ENCODE assay signal across 1 cellular context in the genomic region with DNA sequence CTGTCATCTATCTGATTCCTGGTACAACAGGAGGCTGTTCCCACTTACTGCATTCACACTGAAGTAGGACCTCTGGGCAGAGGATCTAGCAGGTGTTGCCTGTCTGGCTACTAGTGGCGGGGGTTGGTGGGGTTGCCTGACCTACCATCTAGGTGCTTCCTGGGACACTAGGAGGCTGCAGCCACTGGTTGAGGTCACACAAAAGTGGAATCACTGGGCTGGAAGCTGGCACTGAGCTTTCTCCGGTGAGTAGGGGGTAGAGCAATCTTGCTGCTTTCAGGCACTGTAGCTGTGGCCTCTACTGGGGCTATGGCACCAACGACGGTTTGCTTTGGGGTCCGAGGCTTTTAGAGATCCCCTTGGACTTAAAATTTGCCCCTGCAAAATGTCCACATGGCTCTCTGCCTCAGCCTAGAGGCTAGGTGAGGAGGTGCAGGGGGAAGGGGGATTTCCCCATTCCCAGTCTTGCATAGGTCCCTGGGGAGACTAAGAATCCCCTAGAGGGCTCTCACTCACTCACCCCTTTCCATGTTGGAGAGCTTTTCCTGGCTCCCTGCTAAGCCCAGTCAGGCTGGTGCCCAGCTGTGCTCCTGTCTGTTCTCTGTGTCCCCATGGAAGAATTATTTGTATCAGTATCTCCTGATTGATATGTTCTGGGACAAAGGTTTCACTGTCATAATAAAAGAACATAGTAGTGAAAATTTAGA.
TF ChIP-seq lines count a peak whose summit lies in the region.

No MANE protein-coding gene starts in this region.

TF ChIP-seq in H1, 55 proteins besides CTCF, POLR2A, EP300 and RAD21 (continued from another document):
- TF ChIP-seq, protein P1, sequence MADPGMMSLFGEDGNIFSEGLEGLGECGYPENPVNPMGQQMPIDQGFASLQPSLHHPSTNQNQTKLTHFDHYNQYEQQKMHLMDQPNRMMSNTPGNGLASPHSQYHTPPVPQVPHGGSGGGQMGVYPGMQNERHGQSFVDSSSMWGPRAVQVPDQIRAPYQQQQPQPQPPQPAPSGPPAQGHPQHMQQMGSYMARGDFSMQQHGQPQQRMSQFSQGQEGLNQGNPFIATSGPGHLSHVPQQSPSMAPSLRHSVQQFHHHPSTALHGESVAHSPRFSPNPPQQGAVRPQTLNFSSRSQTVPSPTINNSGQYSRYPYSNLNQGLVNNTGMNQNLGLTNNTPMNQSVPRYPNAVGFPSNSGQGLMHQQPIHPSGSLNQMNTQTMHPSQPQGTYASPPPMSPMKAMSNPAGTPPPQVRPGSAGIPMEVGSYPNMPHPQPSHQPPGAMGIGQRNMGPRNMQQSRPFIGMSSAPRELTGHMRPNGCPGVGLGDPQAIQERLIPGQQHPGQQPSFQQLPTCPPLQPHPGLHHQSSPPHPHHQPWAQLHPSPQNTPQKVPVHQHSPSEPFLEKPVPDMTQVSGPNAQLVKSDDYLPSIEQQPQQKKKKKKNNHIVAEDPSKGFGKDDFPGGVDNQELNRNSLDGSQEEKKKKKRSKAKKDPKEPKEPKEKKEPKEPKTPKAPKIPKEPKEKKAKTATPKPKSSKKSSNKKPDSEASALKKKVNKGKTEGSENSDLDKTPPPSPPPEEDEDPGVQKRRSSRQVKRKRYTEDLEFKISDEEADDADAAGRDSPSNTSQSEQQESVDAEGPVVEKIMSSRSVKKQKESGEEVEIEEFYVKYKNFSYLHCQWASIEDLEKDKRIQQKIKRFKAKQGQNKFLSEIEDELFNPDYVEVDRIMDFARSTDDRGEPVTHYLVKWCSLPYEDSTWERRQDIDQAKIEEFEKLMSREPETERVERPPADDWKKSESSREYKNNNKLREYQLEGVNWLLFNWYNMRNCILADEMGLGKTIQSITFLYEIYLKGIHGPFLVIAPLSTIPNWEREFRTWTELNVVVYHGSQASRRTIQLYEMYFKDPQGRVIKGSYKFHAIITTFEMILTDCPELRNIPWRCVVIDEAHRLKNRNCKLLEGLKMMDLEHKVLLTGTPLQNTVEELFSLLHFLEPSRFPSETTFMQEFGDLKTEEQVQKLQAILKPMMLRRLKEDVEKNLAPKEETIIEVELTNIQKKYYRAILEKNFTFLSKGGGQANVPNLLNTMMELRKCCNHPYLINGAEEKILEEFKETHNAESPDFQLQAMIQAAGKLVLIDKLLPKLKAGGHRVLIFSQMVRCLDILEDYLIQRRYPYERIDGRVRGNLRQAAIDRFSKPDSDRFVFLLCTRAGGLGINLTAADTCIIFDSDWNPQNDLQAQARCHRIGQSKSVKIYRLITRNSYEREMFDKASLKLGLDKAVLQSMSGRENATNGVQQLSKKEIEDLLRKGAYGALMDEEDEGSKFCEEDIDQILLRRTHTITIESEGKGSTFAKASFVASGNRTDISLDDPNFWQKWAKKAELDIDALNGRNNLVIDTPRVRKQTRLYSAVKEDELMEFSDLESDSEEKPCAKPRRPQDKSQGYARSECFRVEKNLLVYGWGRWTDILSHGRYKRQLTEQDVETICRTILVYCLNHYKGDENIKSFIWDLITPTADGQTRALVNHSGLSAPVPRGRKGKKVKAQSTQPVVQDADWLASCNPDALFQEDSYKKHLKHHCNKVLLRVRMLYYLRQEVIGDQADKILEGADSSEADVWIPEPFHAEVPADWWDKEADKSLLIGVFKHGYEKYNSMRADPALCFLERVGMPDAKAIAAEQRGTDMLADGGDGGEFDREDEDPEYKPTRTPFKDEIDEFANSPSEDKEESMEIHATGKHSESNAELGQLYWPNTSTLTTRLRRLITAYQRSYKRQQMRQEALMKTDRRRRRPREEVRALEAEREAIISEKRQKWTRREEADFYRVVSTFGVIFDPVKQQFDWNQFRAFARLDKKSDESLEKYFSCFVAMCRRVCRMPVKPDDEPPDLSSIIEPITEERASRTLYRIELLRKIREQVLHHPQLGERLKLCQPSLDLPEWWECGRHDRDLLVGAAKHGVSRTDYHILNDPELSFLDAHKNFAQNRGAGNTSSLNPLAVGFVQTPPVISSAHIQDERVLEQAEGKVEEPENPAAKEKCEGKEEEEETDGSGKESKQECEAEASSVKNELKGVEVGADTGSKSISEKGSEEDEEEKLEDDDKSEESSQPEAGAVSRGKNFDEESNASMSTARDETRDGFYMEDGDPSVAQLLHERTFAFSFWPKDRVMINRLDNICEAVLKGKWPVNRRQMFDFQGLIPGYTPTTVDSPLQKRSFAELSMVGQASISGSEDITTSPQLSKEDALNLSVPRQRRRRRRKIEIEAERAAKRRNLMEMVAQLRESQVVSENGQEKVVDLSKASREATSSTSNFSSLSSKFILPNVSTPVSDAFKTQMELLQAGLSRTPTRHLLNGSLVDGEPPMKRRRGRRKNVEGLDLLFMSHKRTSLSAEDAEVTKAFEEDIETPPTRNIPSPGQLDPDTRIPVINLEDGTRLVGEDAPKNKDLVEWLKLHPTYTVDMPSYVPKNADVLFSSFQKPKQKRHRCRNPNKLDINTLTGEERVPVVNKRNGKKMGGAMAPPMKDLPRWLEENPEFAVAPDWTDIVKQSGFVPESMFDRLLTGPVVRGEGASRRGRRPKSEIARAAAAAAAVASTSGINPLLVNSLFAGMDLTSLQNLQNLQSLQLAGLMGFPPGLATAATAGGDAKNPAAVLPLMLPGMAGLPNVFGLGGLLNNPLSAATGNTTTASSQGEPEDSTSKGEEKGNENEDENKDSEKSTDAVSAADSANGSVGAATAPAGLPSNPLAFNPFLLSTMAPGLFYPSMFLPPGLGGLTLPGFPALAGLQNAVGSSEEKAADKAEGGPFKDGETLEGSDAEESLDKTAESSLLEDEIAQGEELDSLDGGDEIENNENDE (IDR thresholded peaks at IDR 0.05; ENCODE audit: insufficient replicate concordance, low read length): no peak
- TF ChIP-seq POLR2AphosphoS5 (IDR thresholded peaks at IDR 0.05; ENCODE audit: low read depth, low read length): no peak
TF ChIP-seq in H1: peak in this region for 0.
